Comparison of ENCODE assay signal across 19 cellular contexts in genomic region chr21:41024341-41025056, GRCh38.
DNase-seq lines count a peak whose midpoint lies in the region; ATAC-seq and TF ChIP-seq lines count a peak whose summit lies in the region.
"Had no signal": no experiment of that assay in that cellular context is flagged by ENCODE, and none has a peak within 500 bp of the region (broad histone marks: within the 10 kb centered on the region; RNA-seq: fewer than 3 reads in every experiment).

No MANE protein-coding gene starts in this region.

- no peak overlapping the region for H3K4me2 ChIP-seq in hepatocyte

- ATAC-seq in GM18868 (IDR thresholded peaks at IDR 0.05; ENCODE audit: unreplicated experiment) = no peak
- no peak for ATAC-seq in left colon
- no peak for ATAC-seq in activated CD8-positive, alpha-beta T cell treated with anti-CD3 and anti-CD28 coated beads, Interleukin-2, amount 10 ng/mL, durations not matched to agents 7 days and 5 days
- ATAC-seq: mucosa of descending colon; right lobe of liver; Right ventricle myocardium inferior; stimulated activated naive CD8-positive, alpha-beta T cell treated with anti-CD3 and anti-CD28 coated beads, Interleukin-15, Interleukin-2, amounts not matched to agents 100 U/mL and 50 U/mL, for 24 hours had no signal

- H3K79me2 ChIP-seq in hepatocyte = no peaks in the 10 kb centered on the region

- H4K20me1 ChIP-seq in hepatocyte (ENCODE audit: insufficient read depth, poor library complexity, severe bottlenecking) = no peaks in the 10 kb centered on the region

- no peak overlapping the region for H3K27ac Mint-ChIP-seq in activated CD8-positive, alpha-beta T cell treated with anti-CD3 and anti-CD28 coated beads, Interleukin-2, amount 10 ng/mL, durations not matched to agents 7 days and 5 days
- H3K27ac Mint-ChIP-seq: activated naive CD4-positive, alpha-beta T cell treated with anti-CD3 and anti-CD28 coated beads, Interleukin-2, amount 10 ng/mL, durations not matched to agents 7 days and 5 days; IgD-negative memory B cell had no signal

- H3K36me3 Mint-ChIP-seq in activated CD8-positive, alpha-beta T cell treated with anti-CD3 and anti-CD28 coated beads, Interleukin-2, amount 10 ng/mL, durations not matched to agents 7 days and 5 days (ENCODE audit: low read depth) = no peaks in the 10 kb centered on the region
- H3K36me3 Mint-ChIP-seq: activated naive CD4-positive, alpha-beta T cell treated with anti-CD3 and anti-CD28 coated beads, Interleukin-2, amount 10 ng/mL, durations not matched to agents 7 days and 5 days had no signal

- POLR2A ChIA-PET in activated CD8-positive, alpha-beta T cell treated with anti-CD3 and anti-CD28 coated beads, Interleukin-2, amount 10 ng/mL, durations not matched to agents 7 days and 5 days (lab: Charles Lee) = no interaction called here

- DNase-seq in NCI-H1092 (lab: John Stamatoyannopoulos, UW) (peak; percentile 50), NCI-H748 treated with DMSO at 0.1 percent for 48 hours (lab: John Stamatoyannopoulos, UW) (peak; percentile 32), hepatocyte (ENCODE audit: low spot score) (peak; percentile 71), retinal pigment epithelial cell (ENCODE audit: low read depth) (no peak), left colon (no peak)
- no peak for DNase-seq in activated CD8-positive, alpha-beta T cell treated with anti-CD3 and anti-CD28 coated beads, Interleukin-2, amount 10 ng/mL, durations not matched to agents 7 days and 5 days
- DNase-seq: activated CD4-positive, alpha-beta T cell treated with anti-CD3 and anti-CD28 coated beads, Interleukin-2, amount 50 U/mL, for 4 hours; activated naive CD4-positive, alpha-beta T cell treated with anti-CD3 and anti-CD28 coated beads, Interleukin-2, amount 10 ng/mL, durations not matched to agents 7 days and 5 days; activated T-cell treated with anti-CD3 and anti-CD28 coated beads, Interleukin-2, amount 50 U/mL, for 1 hour; foreskin fibroblast; kidney glomerular epithelial cell; mucosa of descending colon; right lobe of liver; stimulated activated naive CD8-positive, alpha-beta T cell treated with anti-CD3 and anti-CD28 coated beads, Interleukin-15, Interleukin-2, amounts not matched to agents 100 U/mL and 50 U/mL, for 24 hours; T-helper 1 cell had no signal

- H3K4me3 ChIP-seq in hepatocyte (no peak overlapping the region), retinal pigment epithelial cell (ENCODE audit: low read length) (peak overlapping the region; percentile 5)
- H3K4me3 ChIP-seq: mucosa of descending colon, right lobe of liver had no signal

- H3K27ac ChIP-seq in hepatocyte = no peak overlapping the region
- H3K27ac ChIP-seq: HL-60, right lobe of liver had no signal

- no peaks in the 10 kb centered on the region for H3K9me2 ChIP-seq in hepatocyte (replicated peaks; ENCODE audit: insufficient read depth)

- TF ChIP-seq CTCF in hepatocyte (IDR thresholded peaks at IDR 0.05; ENCODE audit: poor library complexity) (no peak), retinal pigment epithelial cell (conservative IDR thresholded peaks at IDR 0.05; ENCODE audit: low read depth, low read length) (no peak)

- 70% methylated on average over 13 of the region's 13 CpGs for WGBS in hepatocyte (ENCODE audit: low lambda C conversion rate, missing lambda C conversion rate)

- CTCF ChIA-PET in activated CD8-positive, alpha-beta T cell treated with anti-CD3 and anti-CD28 coated beads, Interleukin-2, amount 10 ng/mL, durations not matched to agents 7 days and 5 days (lab: Charles Lee) = no interaction called here

- intact Hi-C loops in left colon (cut with DNase I, micrococcal nuclease) = no loop called here

- no peaks in the 10 kb centered on the region for H3K9me3 ChIP-seq in hepatocyte (ENCODE audit: low read depth)
- H3K9me3 ChIP-seq: mucosa of descending colon, right lobe of liver had no signal

- no peak overlapping the region for H2AFZ ChIP-seq in hepatocyte

- H3K4me3 Mint-ChIP-seq in activated CD8-positive, alpha-beta T cell treated with anti-CD3 and anti-CD28 coated beads, Interleukin-2, amount 10 ng/mL, durations not matched to agents 7 days and 5 days = no peak overlapping the region
- H3K4me3 Mint-ChIP-seq: activated naive CD4-positive, alpha-beta T cell treated with anti-CD3 and anti-CD28 coated beads, Interleukin-2, amount 10 ng/mL, durations not matched to agents 7 days and 5 days; IgD-negative memory B cell had no signal

- H3K4me1 Mint-ChIP-seq in activated CD8-positive, alpha-beta T cell treated with anti-CD3 and anti-CD28 coated beads, Interleukin-2, amount 10 ng/mL, durations not matched to agents 7 days and 5 days (ENCODE audit: low read depth) = no peaks in the 10 kb centered on the region
- H3K4me1 Mint-ChIP-seq: activated naive CD4-positive, alpha-beta T cell treated with anti-CD3 and anti-CD28 coated beads, Interleukin-2, amount 10 ng/mL, durations not matched to agents 7 days and 5 days; IgD-negative memory B cell had no signal

- H3K4me1 ChIP-seq in hepatocyte (ENCODE audit: insufficient read depth) = no peaks in the 10 kb centered on the region

- no peaks in the 10 kb centered on the region for H3K27me3 Mint-ChIP-seq in activated CD8-positive, alpha-beta T cell treated with anti-CD3 and anti-CD28 coated beads, Interleukin-2, amount 10 ng/mL, durations not matched to agents 7 days and 5 days (ENCODE audit: low read depth)

- H3K9me3 Mint-ChIP-seq in activated CD8-positive, alpha-beta T cell treated with anti-CD3 and anti-CD28 coated beads, Interleukin-2, amount 10 ng/mL, durations not matched to agents 7 days and 5 days (ENCODE audit: insufficient read depth) = no peaks in the 10 kb centered on the region
- H3K9me3 Mint-ChIP-seq: activated naive CD4-positive, alpha-beta T cell treated with anti-CD3 and anti-CD28 coated beads, Interleukin-2, amount 10 ng/mL, durations not matched to agents 7 days and 5 days had no signal

- no peaks in the 10 kb centered on the region for H3K36me3 ChIP-seq in hepatocyte (replicated peaks; ENCODE audit: insufficient read depth, low read depth)
- H3K36me3 ChIP-seq: right lobe of liver had no signal

- no peaks in the 10 kb centered on the region for H3K27me3 ChIP-seq in hepatocyte
- H3K27me3 ChIP-seq: right lobe of liver had no signal

Comparison
In these comparisons a context has a peak if more than half of its experiments do, and no peak if none do; other contexts are left out.
1. DNase-seq: peak in NCI-H1092 (single experiment), NCI-H748 treated with DMSO at 0.1 percent for 48 hours (single experiment) and hepatocyte (single experiment); none in retinal pigment epithelial cell (single experiment), left colon (0 of 2) and activated CD8-positive, alpha-beta T cell treated with anti-CD3 and anti-CD28 coated beads, Interleukin-2, amount 10 ng/mL, durations not matched to agents 7 days and 5 days (single experiment).